Comparison of ENCODE assay signal across 27 cellular contexts in genomic region chr5:66467564-66467963, GRCh38.
"Had no signal": no experiment of that assay in that cellular context is flagged by ENCODE, and none has a peak within 500 bp of the region (broad histone marks: within the 10 kb centered on the region; RNA-seq: fewer than 3 reads in every experiment).

No MANE protein-coding gene starts in this region.

- H3K4me3 ChIP-seq: left lung, lower lobe of right lung, neural progenitor cell, ovary, right atrium auricular region, right lobe of liver, smooth muscle cell, tibial nerve, uterus had no signal

- DNase-seq: hippocampal formation; immature natural killer cell; kidney; left colon; left lung; lower lobe of right lung; mammary epithelial cell; mesenchymal stem cell; naive B cell; natural killer cell; nephron progenitor cell; occipital lobe; ovary; right lobe of liver; stimulated activated CD4-positive, alpha-beta T cell treated with anti-CD3 and anti-CD28 coated beads, Interleukin-1b, Interleukin-23, amount 100 ng/mL, for 48 hours; stimulated activated CD4-positive, alpha-beta T cell treated with anti-CD3 and anti-CD28 coated beads, Interleukin-2, amount 100 ng/mL, for 48 hours; stimulated activated CD4-positive, alpha-beta T cell treated with anti-CD3 and anti-CD28 coated beads, Interleukin-4, amount 100 ng/mL, for 4 hours; stimulated activated CD8-positive, alpha-beta memory T cell treated with anti-CD3 and anti-CD28 coated beads, Interleukin-4, amount 100 ng/mL, for 48 hours; stimulated activated naive CD4-positive, alpha-beta T cell treated with Interleukin-2 at 50 U/mL for 16 hours; stimulated activated naive CD8-positive, alpha-beta T cell treated with anti-CD3 and anti-CD28 coated beads, Interleukin-15, amount 100 ng/mL, for 72 hours; substantia nigra; uterus had no signal

- H3K9ac ChIP-seq: neural progenitor cell had no signal

- H3K36me3 ChIP-seq: left lung, lower lobe of right lung, neutrophil, ovary, right atrium auricular region, right lobe of liver, tibial nerve, uterus had no signal

- H3K4me2 ChIP-seq: neural progenitor cell, smooth muscle cell had no signal

- H3K27ac ChIP-seq: left lung, lower lobe of right lung, neural progenitor cell, neutrophil, ovary, right atrium auricular region, right lobe of liver, tibial nerve, uterus had no signal

- H3K4me1 ChIP-seq: left lung, lower lobe of right lung, neural progenitor cell, right atrium auricular region, right lobe of liver, tibial nerve, uterus had no signal

- H3K27me3 ChIP-seq: left lung, neural progenitor cell, neutrophil, ovary, right atrium auricular region, right lobe of liver, tibial nerve, uterus had no signal
